10 cellular contexts compared by ENCODE assay signal in the genomic region with DNA sequence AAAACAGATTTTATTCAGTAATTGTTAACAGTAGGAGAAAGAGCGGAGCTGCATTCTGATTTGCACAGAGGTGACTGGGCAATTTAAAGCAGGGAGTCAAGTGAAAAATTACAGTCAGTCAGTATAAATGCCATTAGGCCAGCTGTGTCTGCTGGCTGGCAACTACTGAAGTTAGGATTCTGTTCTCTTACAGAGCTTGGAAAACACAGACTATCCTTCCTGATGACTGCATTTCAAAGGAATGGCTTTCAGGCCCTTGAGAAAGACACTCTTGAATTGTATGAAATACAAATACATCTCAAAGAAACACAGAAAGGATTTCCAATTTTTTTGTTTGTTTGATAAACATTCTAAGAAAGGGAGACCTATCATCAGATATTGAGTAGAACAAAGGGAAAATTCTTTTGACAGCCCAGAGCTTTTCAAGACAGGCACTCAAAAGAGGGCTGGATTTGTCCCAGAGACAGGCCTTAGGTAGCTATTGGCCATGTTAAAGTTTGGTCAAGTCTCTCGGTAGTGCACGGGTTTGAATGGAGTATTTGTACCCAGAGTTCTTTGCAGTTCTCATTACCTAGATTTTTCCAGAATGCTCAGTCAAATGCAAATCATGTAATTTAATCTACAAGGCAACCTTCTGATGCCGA.
A peak's percentile ranks its signal among the peaks of the same experiment; 100 is the strongest.
DNase-seq lines count a peak whose midpoint lies in the region; ATAC-seq and TF ChIP-seq lines count a peak whose summit lies in the region.
"Had no signal": no experiment of that assay in that cellular context is flagged by ENCODE, and none has a peak within 500 bp of the region (broad histone marks: within the 10 kb centered on the region; RNA-seq: fewer than 3 reads in every experiment).

No MANE protein-coding gene starts in this region.

- H3K36me3 Mint-ChIP-seq in progenitor cell of endocrine pancreas (ENCODE audit: insufficient read depth) (peaks cover 1% of the 10 kb centered on the region), T-helper 17 cell (ENCODE audit: low read depth) (no peaks in the 10 kb centered on the region)
- no peaks in the 10 kb centered on the region for H3K36me3 Mint-ChIP-seq in naive thymus-derived CD8-positive, alpha-beta T cell
- H3K36me3 Mint-ChIP-seq: activated naive CD4-positive, alpha-beta T cell treated with anti-CD3 and anti-CD28 coated beads, Interleukin-2, amount 50 U/mL, for 24 hours had no signal

- H3K27ac ChIP-seq in SJCRH30 (peak overlapping the region; percentile 90), spleen (no peak overlapping the region)

- H3K36me3 ChIP-seq in SJCRH30 (no peaks in the 10 kb centered on the region), spleen (no peaks in the 10 kb centered on the region)

- no peaks in the 10 kb centered on the region for H3K27me3 ChIP-seq in SJCRH30
- no peaks in the 10 kb centered on the region for H3K27me3 ChIP-seq in spleen (replicated peaks in 1 of 7)

- H3K4me1 ChIP-seq in SJCRH30: peaks cover 60% of the 10 kb centered on the region
- no peaks in the 10 kb centered on the region for H3K4me1 ChIP-seq in spleen

- H3K9me3 Mint-ChIP-seq in progenitor cell of endocrine pancreas (ENCODE audit: low read depth): peaks cover 11% of the 10 kb centered on the region
- H3K9me3 Mint-ChIP-seq in naive thymus-derived CD8-positive, alpha-beta T cell: peaks cover 0 to 3% (median 0%) of the 10 kb centered on the region in 9 donors
- H3K9me3 Mint-ChIP-seq: activated naive CD4-positive, alpha-beta T cell treated with anti-CD3 and anti-CD28 coated beads, Interleukin-2, amount 50 U/mL, for 24 hours had no signal

- DNase-seq in ELR (ENCODE audit: low read depth) (peak; percentile 62), SJCRH30 (peak; percentile 30 to 69), glomerular visceral epithelial cell (ENCODE audit: extremely low spot score) (peak; percentile 47), progenitor cell of endocrine pancreas (ENCODE audit: low spot score, unreplicated experiment) (no peak), spleen (no peak), T-helper 17 cell (no peak)
- no peak for DNase-seq in naive thymus-derived CD8-positive, alpha-beta T cell
- DNase-seq: activated CD4-positive, CD25-positive, alpha-beta regulatory T cell treated with anti-CD3 and anti-CD28 coated beads, Interleukin-2, amount 50 U/mL, for 72 hours had no signal

- no peak for TF ChIP-seq CTCF in progenitor cell of endocrine pancreas (IDR thresholded peaks at IDR 0.05; ENCODE audit: unreplicated experiment)
- no peak for TF ChIP-seq CTCF in spleen (IDR thresholded peaks at IDR 0.05 in 8 of 11, conservative IDR thresholded peaks at IDR 0.05 in 3 of 11)

- H3K27me3 Mint-ChIP-seq in progenitor cell of endocrine pancreas (no peaks in the 10 kb centered on the region), T-helper 17 cell (peaks cover 5% of the 10 kb centered on the region)
- H3K27me3 Mint-ChIP-seq in naive thymus-derived CD8-positive, alpha-beta T cell: peaks cover 0 to 2% (median 0%) of the 10 kb centered on the region in 5 donors

- no peak for ATAC-seq in T-helper 17 cell
- ATAC-seq in naive thymus-derived CD8-positive, alpha-beta T cell: no peak
- ATAC-seq in GM21723 (IDR thresholded peaks at IDR 0.05; ENCODE audit: unreplicated experiment): no peak

- H3K4me3 Mint-ChIP-seq in progenitor cell of endocrine pancreas (ENCODE audit: low read depth): no peak overlapping the region
- H3K4me3 Mint-ChIP-seq in T-helper 17 cell: no peak overlapping the region
- H3K4me3 Mint-ChIP-seq in naive thymus-derived CD8-positive, alpha-beta T cell: no peak overlapping the region
- H3K4me3 Mint-ChIP-seq: activated naive CD4-positive, alpha-beta T cell treated with anti-CD3 and anti-CD28 coated beads, Interleukin-2, amount 50 U/mL, for 24 hours had no signal

- H3K27ac Mint-ChIP-seq in progenitor cell of endocrine pancreas (peak overlapping the region; percentile 14), T-helper 17 cell (no peak overlapping the region)
- no peak overlapping the region for H3K27ac Mint-ChIP-seq in naive thymus-derived CD8-positive, alpha-beta T cell
- H3K27ac Mint-ChIP-seq: activated naive CD4-positive, alpha-beta T cell treated with anti-CD3 and anti-CD28 coated beads, Interleukin-2, amount 50 U/mL, for 24 hours had no signal

- H3K4me1 Mint-ChIP-seq in progenitor cell of endocrine pancreas (ENCODE audit: low read depth) (peaks cover 33% of the 10 kb centered on the region), T-helper 17 cell (peaks cover 2% of the 10 kb centered on the region)
- H3K4me1 Mint-ChIP-seq in naive thymus-derived CD8-positive, alpha-beta T cell: peaks cover 0 to 8% (median 3%) of the 10 kb centered on the region in 4 donors
- H3K4me1 Mint-ChIP-seq: activated naive CD4-positive, alpha-beta T cell treated with anti-CD3 and anti-CD28 coated beads, Interleukin-2, amount 50 U/mL, for 24 hours had no signal

- H3K9me3 ChIP-seq in SJCRH30 (replicated peaks) (no peaks in the 10 kb centered on the region), spleen (peaks cover 0 to 3% (median 0%) of the 10 kb centered on the region in 8 donors), T-helper 17 cell (ENCODE audit: control insufficient read depth, low read length, poor library complexity, severe bottlenecking) (no peaks in the 10 kb centered on the region)

- POLR2A ChIA-PET in naive thymus-derived CD8-positive, alpha-beta T cell (lab: Charles Lee): no interaction called here

- H3K4me3 ChIP-seq in SJCRH30: no peak overlapping the region; the same call in 1 of the 2 replicates
- H3K4me3 ChIP-seq in spleen: no peak overlapping the region

- WGBS in spleen, 5 donors: 79 to 94% (median 90%) methylated on average over 4 of the region's 4 CpGs

- TF ChIP-seq POLR2A in spleen (IDR thresholded peaks at IDR 0.05): no peak

- intact Hi-C loops in spleen (cut with DNase I; ENCODE audit: low total_unique reads): no loop called here

Comparison
In these comparisons a context has a peak if more than half of its experiments do, and no peak if none do; other contexts are left out.
1. DNase-seq: peak in ELR (single experiment), SJCRH30 (2 of 2) and glomerular visceral epithelial cell (single experiment); none in progenitor cell of endocrine pancreas (single experiment), spleen (single experiment), T-helper 17 cell (0 of 3) and naive thymus-derived CD8-positive, alpha-beta T cell (0 of 10).